1 cellular context compared by ENCODE assay signal in the genomic region with DNA sequence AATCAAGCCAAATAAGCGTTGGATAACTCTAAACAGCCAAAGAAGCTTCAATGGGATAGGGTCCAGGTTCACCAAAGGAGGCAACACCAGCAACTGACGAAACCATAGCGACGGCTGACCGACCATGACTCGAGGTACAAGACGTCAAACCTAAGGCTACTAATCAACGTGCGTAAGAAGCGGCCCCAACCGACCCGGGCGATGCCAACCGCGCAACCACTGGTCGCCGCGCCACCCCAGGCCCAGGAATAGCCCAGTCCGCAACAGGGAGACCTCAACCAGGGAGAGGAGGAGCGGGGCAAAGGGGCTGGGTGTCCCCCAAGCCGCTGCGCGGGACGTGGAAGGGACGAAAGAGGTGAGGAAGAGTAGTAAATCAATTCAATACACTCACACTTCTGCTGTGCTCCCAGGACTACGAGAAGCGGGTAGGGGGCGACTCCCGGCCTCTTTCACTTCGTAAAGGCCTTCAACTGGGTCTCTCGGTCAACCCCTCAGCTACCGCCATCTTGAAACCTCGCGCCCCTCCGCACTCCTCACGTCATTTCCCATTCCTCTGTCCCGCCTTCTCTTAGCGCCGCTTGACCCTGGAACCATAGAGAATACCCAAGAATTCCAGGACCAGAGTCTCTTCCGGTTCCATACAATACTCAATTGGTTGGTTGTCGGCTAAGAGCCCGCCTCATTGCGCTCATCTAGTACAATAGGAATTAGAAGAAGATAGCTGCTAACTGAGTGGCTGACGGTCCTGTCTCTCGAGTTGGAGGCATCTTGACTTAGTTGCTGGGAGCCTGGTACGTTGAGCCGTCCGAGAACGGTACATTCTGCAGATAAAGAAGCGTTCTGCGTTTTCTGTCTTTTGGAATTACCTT.
TF ChIP-seq lines count a peak whose summit lies in the region.

A gene with protein sequence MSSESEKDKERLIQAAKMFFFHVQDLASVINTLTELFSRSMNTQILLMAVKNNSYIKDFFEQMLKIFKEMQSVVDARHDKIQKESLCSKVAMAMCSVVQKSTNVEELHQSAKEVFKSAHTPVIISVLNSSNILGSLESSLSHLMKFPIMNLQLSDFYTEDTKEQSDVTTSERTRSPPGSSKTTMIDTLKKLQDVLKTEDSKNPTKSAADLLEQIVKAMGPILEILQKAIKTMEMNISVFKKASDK (plus strand): TSS at position 710 of the 869 bp plus-strand sequence. CDS start 19,266 bp downstream, outside the sequence.
A gene (minus strand): TSS at position 518 of the 869 bp plus-strand sequence. CDS start 2,095 bp downstream, outside the sequence.

TF ChIP-seq in HepG2, 621 proteins besides CTCF, POLR2A, EP300 and RAD21 (continued from another document and continues in another):
- TF ChIP-seq, protein P1, sequence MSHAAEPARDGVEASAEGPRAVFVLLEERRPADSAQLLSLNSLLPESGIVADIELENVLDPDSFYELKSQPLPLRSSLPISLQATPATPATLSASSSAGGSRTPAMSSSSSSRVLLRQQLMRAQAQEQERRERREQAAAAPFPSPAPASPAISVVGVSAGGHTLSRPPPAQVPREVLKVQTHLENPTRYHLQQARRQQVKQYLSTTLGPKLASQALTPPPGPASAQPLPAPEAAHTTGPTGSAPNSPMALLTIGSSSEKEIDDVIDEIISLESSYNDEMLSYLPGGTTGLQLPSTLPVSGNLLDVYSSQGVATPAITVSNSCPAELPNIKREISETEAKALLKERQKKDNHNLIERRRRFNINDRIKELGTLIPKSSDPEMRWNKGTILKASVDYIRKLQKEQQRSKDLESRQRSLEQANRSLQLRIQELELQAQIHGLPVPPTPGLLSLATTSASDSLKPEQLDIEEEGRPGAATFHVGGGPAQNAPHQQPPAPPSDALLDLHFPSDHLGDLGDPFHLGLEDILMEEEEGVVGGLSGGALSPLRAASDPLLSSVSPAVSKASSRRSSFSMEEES (CRISPR knock-in tag; IDR thresholded peaks at IDR 0.05), result peak; percentile 59
- TF ChIP-seq ZNF331 (CRISPR knock-in tag; IDR thresholded peaks at IDR 0.05) (no peak), KDM5A (IDR thresholded peaks at IDR 0.05; ENCODE audit: borderline replicate concordance, low read length) (peak; percentile 78; the same call in 1 of the 2 replicates), MTA1 (CRISPR knock-in tag; IDR thresholded peaks at IDR 0.05; ENCODE audit: borderline replicate concordance) (no peak), RELA (CRISPR knock-in tag; IDR thresholded peaks at IDR 0.05) (no peak), ZNF761 (CRISPR knock-in tag; conservative IDR thresholded peaks at IDR 0.05) (no peak), CCDC6 (CRISPR knock-in tag; IDR thresholded peaks at IDR 0.05) (no peak), AHR (CRISPR knock-in tag; IDR thresholded peaks at IDR 0.05) (no peak), ZMAT3 (CRISPR knock-in tag; conservative IDR thresholded peaks at IDR 0.05) (no peak), EEA1 (CRISPR knock-in tag; IDR thresholded peaks at IDR 0.05; ENCODE audit: borderline replicate concordance) (no peak), ZNF678 (CRISPR knock-in tag; IDR thresholded peaks at IDR 0.05) (no peak), ZKSCAN8 (CRISPR knock-in tag; IDR thresholded peaks at IDR 0.05; ENCODE audit: borderline replicate concordance) (no peak), ARID2 (CRISPR knock-in tag; IDR thresholded peaks at IDR 0.05; ENCODE audit: borderline replicate concordance) (no peak), HES4 (CRISPR knock-in tag; IDR thresholded peaks at IDR 0.05; ENCODE audit: borderline replicate concordance) (peak; percentile 23; the same call in 1 of the 2 replicates), U2AF1 (optimal IDR thresholded peaks at IDR 0.05; ENCODE audit: low read depth, low read length) (no peak), EZH2 (conservative IDR thresholded peaks at IDR 0.05; ENCODE audit: low read depth, low read length) (no peak), HMG20B (CRISPR knock-in tag; conservative IDR thresholded peaks at IDR 0.05) (no peak), ZNF24 (IDR thresholded peaks at IDR 0.05) (no peak), HOXA9 (CRISPR knock-in tag; IDR thresholded peaks at IDR 0.05; ENCODE audit: borderline replicate concordance) (no peak), NFKB2 (CRISPR knock-in tag; IDR thresholded peaks at IDR 0.05; ENCODE audit: borderline replicate concordance) (no peak; the same call in 1 of the 2 replicates), ZNF878 (CRISPR knock-in tag; IDR thresholded peaks at IDR 0.05) (0 out of 2 replicates have a peak, but pooled peaks have one; percentile 46), FOXP1 (IDR thresholded peaks at IDR 0.05) (no peak), FOXP1 (CRISPR knock-in tag; IDR thresholded peaks at IDR 0.05) (no peak), ZNF772 (CRISPR knock-in tag; IDR thresholded peaks at IDR 0.05) (no peak), ZNF441 (CRISPR knock-in tag; IDR thresholded peaks at IDR 0.05; ENCODE audit: borderline replicate concordance) (no peak), ZNF329 (CRISPR knock-in tag; IDR thresholded peaks at IDR 0.05; ENCODE audit: low read depth) (no peak), NR2F2 (IDR thresholded peaks at IDR 0.05; ENCODE audit: borderline replicate concordance, low read depth) (no peak), SKI (IDR thresholded peaks at IDR 0.05; ENCODE audit: partially characterized antibody) (no peak), PLRG1 (conservative IDR thresholded peaks at IDR 0.05) (no peak), TP53 (CRISPR knock-in tag; conservative IDR thresholded peaks at IDR 0.05) (no peak)
- TF ChIP-seq, protein P2, sequence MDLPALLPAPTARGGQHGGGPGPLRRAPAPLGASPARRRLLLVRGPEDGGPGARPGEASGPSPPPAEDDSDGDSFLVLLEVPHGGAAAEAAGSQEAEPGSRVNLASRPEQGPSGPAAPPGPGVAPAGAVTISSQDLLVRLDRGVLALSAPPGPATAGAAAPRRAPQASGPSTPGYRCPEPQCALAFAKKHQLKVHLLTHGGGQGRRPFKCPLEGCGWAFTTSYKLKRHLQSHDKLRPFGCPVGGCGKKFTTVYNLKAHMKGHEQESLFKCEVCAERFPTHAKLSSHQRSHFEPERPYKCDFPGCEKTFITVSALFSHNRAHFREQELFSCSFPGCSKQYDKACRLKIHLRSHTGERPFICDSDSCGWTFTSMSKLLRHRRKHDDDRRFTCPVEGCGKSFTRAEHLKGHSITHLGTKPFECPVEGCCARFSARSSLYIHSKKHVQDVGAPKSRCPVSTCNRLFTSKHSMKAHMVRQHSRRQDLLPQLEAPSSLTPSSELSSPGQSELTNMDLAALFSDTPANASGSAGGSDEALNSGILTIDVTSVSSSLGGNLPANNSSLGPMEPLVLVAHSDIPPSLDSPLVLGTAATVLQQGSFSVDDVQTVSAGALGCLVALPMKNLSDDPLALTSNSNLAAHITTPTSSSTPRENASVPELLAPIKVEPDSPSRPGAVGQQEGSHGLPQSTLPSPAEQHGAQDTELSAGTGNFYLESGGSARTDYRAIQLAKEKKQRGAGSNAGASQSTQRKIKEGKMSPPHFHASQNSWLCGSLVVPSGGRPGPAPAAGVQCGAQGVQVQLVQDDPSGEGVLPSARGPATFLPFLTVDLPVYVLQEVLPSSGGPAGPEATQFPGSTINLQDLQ (CRISPR knock-in tag; IDR thresholded peaks at IDR 0.05), result no peak
- TF ChIP-seq, protein P3, sequence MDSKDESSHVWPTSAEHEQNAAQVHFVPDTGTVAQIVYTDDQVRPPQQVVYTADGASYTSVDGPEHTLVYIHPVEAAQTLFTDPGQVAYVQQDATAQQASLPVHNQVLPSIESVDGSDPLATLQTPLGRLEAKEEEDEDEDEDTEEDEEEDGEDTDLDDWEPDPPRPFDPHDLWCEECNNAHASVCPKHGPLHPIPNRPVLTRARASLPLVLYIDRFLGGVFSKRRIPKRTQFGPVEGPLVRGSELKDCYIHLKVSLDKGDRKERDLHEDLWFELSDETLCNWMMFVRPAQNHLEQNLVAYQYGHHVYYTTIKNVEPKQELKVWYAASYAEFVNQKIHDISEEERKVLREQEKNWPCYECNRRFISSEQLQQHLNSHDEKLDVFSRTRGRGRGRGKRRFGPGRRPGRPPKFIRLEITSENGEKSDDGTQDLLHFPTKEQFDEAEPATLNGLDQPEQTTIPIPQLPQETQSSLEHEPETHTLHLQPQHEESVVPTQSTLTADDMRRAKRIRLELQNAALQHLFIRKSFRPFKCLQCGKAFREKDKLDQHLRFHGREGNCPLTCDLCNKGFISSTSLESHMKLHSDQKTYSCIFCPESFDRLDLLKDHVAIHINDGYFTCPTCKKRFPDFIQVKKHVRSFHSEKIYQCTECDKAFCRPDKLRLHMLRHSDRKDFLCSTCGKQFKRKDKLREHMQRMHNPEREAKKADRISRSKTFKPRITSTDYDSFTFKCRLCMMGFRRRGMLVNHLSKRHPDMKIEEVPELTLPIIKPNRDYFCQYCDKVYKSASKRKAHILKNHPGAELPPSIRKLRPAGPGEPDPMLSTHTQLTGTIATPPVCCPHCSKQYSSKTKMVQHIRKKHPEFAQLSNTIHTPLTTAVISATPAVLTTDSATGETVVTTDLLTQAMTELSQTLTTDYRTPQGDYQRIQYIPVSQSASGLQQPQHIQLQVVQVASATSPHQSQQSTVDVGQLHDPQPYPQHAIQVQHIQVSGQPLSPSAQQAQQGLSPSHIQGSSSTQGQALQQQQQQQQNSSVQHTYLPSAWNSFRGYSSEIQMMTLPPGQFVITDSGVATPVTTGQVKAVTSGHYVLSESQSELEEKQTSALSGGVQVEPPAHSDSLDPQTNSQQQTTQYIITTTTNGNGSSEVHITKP (CRISPR knock-in tag; IDR thresholded peaks at IDR 0.05; ENCODE audit: low read depth), result 0 out of 2 replicates have a peak, but pooled peaks have one; percentile 28
- TF ChIP-seq, protein P4, sequence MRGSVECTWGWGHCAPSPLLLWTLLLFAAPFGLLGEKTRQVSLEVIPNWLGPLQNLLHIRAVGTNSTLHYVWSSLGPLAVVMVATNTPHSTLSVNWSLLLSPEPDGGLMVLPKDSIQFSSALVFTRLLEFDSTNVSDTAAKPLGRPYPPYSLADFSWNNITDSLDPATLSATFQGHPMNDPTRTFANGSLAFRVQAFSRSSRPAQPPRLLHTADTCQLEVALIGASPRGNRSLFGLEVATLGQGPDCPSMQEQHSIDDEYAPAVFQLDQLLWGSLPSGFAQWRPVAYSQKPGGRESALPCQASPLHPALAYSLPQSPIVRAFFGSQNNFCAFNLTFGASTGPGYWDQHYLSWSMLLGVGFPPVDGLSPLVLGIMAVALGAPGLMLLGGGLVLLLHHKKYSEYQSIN (CRISPR knock-in tag; IDR thresholded peaks at IDR 0.05; ENCODE audit: borderline replicate concordance), result no peak
- TF ChIP-seq, protein P5, sequence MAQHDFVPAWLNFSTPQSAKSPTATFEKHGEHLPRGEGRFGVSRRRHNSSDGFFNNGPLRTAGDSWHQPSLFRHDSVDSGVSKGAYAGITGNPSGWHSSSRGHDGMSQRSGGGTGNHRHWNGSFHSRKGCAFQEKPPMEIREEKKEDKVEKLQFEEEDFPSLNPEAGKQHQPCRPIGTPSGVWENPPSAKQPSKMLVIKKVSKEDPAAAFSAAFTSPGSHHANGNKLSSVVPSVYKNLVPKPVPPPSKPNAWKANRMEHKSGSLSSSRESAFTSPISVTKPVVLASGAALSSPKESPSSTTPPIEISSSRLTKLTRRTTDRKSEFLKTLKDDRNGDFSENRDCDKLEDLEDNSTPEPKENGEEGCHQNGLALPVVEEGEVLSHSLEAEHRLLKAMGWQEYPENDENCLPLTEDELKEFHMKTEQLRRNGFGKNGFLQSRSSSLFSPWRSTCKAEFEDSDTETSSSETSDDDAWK (CRISPR knock-in tag; IDR thresholded peaks at IDR 0.05), result no peak
- TF ChIP-seq, protein P6, sequence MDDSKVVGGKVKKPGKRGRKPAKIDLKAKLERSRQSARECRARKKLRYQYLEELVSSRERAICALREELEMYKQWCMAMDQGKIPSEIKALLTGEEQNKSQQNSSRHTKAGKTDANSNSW (CRISPR knock-in tag; IDR thresholded peaks at IDR 0.05; ENCODE audit: borderline replicate concordance), result no peak
- TF ChIP-seq, protein P7, sequence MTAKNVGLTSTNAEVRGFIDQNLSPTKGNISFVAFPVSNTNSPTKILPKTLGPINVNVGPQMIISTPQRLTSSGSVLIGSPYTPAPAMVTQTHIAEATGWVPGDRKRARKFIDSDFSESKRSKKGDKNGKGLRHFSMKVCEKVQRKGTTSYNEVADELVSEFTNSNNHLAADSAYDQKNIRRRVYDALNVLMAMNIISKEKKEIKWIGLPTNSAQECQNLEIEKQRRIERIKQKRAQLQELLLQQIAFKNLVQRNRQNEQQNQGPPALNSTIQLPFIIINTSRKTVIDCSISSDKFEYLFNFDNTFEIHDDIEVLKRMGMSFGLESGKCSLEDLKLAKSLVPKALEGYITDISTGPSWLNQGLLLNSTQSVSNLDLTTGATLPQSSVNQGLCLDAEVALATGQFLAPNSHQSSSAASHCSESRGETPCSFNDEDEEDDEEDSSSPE (CRISPR knock-in tag; IDR thresholded peaks at IDR 0.05), result peak; percentile 95
- TF ChIP-seq, protein P8, sequence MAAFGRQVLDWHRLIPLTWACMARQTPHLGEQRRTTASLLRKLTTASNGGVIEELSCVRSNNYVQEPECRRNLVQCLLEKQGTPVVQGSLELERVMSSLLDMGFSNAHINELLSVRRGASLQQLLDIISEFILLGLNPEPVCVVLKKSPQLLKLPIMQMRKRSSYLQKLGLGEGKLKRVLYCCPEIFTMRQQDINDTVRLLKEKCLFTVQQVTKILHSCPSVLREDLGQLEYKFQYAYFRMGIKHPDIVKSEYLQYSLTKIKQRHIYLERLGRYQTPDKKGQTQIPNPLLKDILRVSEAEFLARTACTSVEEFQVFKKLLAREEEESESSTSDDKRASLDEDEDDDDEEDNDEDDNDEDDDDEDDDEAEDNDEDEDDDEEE (CRISPR knock-in tag; IDR thresholded peaks at IDR 0.05), result 0 out of 2 replicates have a peak, but pooled peaks have one; percentile 32
- TF ChIP-seq, protein P9, sequence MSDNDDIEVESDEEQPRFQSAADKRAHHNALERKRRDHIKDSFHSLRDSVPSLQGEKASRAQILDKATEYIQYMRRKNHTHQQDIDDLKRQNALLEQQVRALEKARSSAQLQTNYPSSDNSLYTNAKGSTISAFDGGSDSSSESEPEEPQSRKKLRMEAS (IDR thresholded peaks at IDR 0.05), result no peak
